ENCODE assay signal across 9 cellular contexts in the genomic region with DNA sequence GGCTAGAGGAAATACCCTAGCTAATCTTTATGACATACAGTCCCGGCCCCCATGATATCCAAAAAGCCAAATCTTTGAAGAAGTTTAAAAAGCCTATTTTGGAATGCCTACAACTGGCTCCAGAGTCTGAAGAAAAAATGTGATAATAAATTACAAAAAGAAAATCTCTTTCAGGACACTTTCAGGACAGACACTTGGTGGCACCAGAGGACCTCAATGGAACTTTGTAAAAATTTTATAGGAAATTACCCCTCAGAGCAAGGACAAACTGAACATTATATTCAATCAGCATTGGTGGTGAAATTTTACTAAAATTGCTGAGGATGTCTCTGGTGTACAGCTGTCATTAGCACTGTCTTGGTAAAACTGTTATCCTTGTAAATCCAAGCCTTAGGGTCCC.
DNase-seq lines count a peak whose midpoint lies in the region; ATAC-seq, FAIRE-seq and TF ChIP-seq lines count a peak whose summit lies in the region.
"Had no signal": no experiment of that assay in that cellular context is flagged by ENCODE, and none has a peak within 500 bp of the region (broad histone marks: within the 10 kb centered on the region; RNA-seq: fewer than 3 reads in every experiment).

No MANE protein-coding gene starts in this region.

- peak; percentile 18 for TF ChIP-seq CTCF in AG09319 (IDR thresholded peaks at IDR 0.05; ENCODE audit: low read depth, low read length)

- FAIRE-seq in GM12892 (lab: Jason Lieb, UNC): peak; percentile 9

- no peak for TF ChIP-seq POLR2A in GM12892 (IDR thresholded peaks at IDR 0.05; ENCODE audit: low read depth, low read length)

- no peak for ATAC-seq in GM21717 (IDR thresholded peaks at IDR 0.05; ENCODE audit: unreplicated experiment)

- in situ Hi-C loops in SK-MEL-5 (cut with HindIII; ENCODE audit: low pct_unique_long_range_greater_than_20kb, low sequenced_read_pairs): no loop called here

- DNase-seq in AG09319 (ENCODE audit: extremely low read depth, low read depth): no peak
- DNase-seq in GM12892 (ENCODE audit: insufficient read length): no peak
- peak; percentile 23 for DNase-seq in SK-MEL-5 (ENCODE audit: low read depth, low spot score)
- peak; percentile 23 for DNase-seq in kidney tubule cell (ENCODE audit: low spot score)
- no peak for DNase-seq in COR-L47 (lab: John Stamatoyannopoulos, UW)
- DNase-seq in NCI-H2029 treated with DMSO at 0.1 percent for 48 hours (lab: John Stamatoyannopoulos, UW): no peak
- no peak for DNase-seq in NCI-H748 treated with DMSO at 0.1 percent for 48 hours (lab: John Stamatoyannopoulos, UW)
- DNase-seq: T-helper 1 cell had no signal

Comparison
In these comparisons a context has a peak if more than half of its experiments do, and no peak if none do; other contexts are left out.
1. DNase-seq: peak in SK-MEL-5 (single experiment) and kidney tubule cell (single experiment); none in AG09319 (single experiment), GM12892 (single experiment), COR-L47 (single experiment), NCI-H2029 treated with DMSO at 0.1 percent for 48 hours (single experiment) and NCI-H748 treated with DMSO at 0.1 percent for 48 hours (single experiment).